ENCODE assay signal across 1 cellular context in genomic region chr7:143008007-143008901, GRCh38.
TF ChIP-seq lines count a peak whose summit lies in the region.

No MANE protein-coding gene starts in this region.

TF ChIP-seq in GM12878, 131 proteins besides CTCF, POLR2A, EP300 and RAD21 (continued from another document):
- TF ChIP-seq ZNF592 (IDR thresholded peaks at IDR 0.05), result peak; percentile 55; the same call in 1 of the 2 replicates
- TF ChIP-seq FOXM1 (IDR thresholded peaks at IDR 0.05; ENCODE audit: low read depth, low read length), result peak; percentile 59; the same call in 1 of the 2 replicates
- peak in 1 of 2 experiments; percentile 25; a peak in 1 of 4 replicates for TF ChIP-seq BHLHE40 (IDR thresholded peaks at IDR 0.05; ENCODE audit: borderline replicate concordance in 1 of 2, low read depth in 2 of 2, low read length in 1 of 2)
- TF ChIP-seq CREB1 (IDR thresholded peaks at IDR 0.05; ENCODE audit: low read depth), result peak; percentile 43
- peak; percentile 59 for TF ChIP-seq RUNX3 (IDR thresholded peaks at IDR 0.05; ENCODE audit: low read length)
- peak; percentile 84 for TF ChIP-seq YY1 (IDR thresholded peaks at IDR 0.05; ENCODE audit: low read depth, low read length)
- TF ChIP-seq SMARCA5 (IDR thresholded peaks at IDR 0.05), result no peak
- 0 out of 2 replicates have a peak, but pooled peaks have one; percentile 10 for TF ChIP-seq REST (IDR thresholded peaks at IDR 0.05; ENCODE audit: low read depth, low read length)
TF ChIP-seq in GM12878: peak in this region for 9.
